Comparison of ENCODE assay signal across 1 cellular context in genomic region chr3:194327414-194328079, GRCh38.
TF ChIP-seq lines count a peak whose summit lies in the region.

No MANE protein-coding gene starts in this region.

TF ChIP-seq in GM12878, 131 proteins besides CTCF, POLR2A, EP300 and RAD21 (continued from another document):
- TF ChIP-seq CREB1 (IDR thresholded peaks at IDR 0.05; ENCODE audit: low read depth): no peak
- TF ChIP-seq PKNOX1 (IDR thresholded peaks at IDR 0.05): no peak
